10 cellular contexts compared by ENCODE assay signal in genomic region chr6:164085552-164086325, GRCh38.
DNase-seq lines count a peak whose midpoint lies in the region; ATAC-seq and TF ChIP-seq lines count a peak whose summit lies in the region.
"Had no signal": no experiment of that assay in that cellular context is flagged by ENCODE, and none has a peak within 500 bp of the region (broad histone marks: within the 10 kb centered on the region; RNA-seq: fewer than 3 reads in every experiment).

No MANE protein-coding gene starts in this region.

- no peak overlapping the region for H4K5ac ChIP-seq in mesendoderm (ENCODE audit: low read length)

- TF ChIP-seq CTCF in smooth muscle cell (IDR thresholded peaks at IDR 0.05; ENCODE audit: borderline replicate concordance, insufficient read depth, poor library complexity, severe bottlenecking) = no peak
- TF ChIP-seq CTCF in BE2C (IDR thresholded peaks at IDR 0.05; ENCODE audit: low read depth, low read length) = no peak
- TF ChIP-seq CTCF in MM.1S (IDR thresholded peaks at IDR 0.05; ENCODE audit: low read length) = no peak

- H3K9ac ChIP-seq in mesendoderm (ENCODE audit: low read length) = no peak overlapping the region
- H3K9ac ChIP-seq in smooth muscle cell (ENCODE audit: low read depth) = peak overlapping the region; percentile 72
- no peak overlapping the region for H3K9ac ChIP-seq in MM.1S (ENCODE audit: low read length)

- H3K4ac ChIP-seq in mesendoderm (ENCODE audit: low read depth, low read length) = no peak overlapping the region

- H2AFZ ChIP-seq in smooth muscle cell (ENCODE audit: low read depth) = peak overlapping the region; percentile 86
- H2AFZ ChIP-seq in MM.1S (ENCODE audit: low read length) = no peak overlapping the region
- H2AFZ ChIP-seq: hepatocyte had no signal

- H3K4me3 ChIP-seq in esophagus (ENCODE audit: low read depth in 1 of 2, low read length in 2 of 2) (no peak overlapping the region), mesendoderm (ENCODE audit: low read length) (no peak overlapping the region), smooth muscle cell (no peak overlapping the region), BE2C (ENCODE audit: low read depth, low read length) (no peak overlapping the region), MM.1S (ENCODE audit: low read length) (no peak overlapping the region)
- H3K4me3 ChIP-seq: hepatocyte had no signal

- H2BK15ac ChIP-seq in mesendoderm (replicated peaks; ENCODE audit: low read depth) = no peak overlapping the region

- H3K9me3 ChIP-seq in esophagus (ENCODE audit: control insufficient read depth in 2 of 2, insufficient read depth in 1 of 2, low read depth in 1 of 2, low read length in 1 of 2) = no peaks in the 10 kb centered on the region
- H3K9me3 ChIP-seq in smooth muscle cell (replicated peaks; ENCODE audit: low read depth) = no peaks in the 10 kb centered on the region
- no peaks in the 10 kb centered on the region for H3K9me3 ChIP-seq in BE2C
- no peaks in the 10 kb centered on the region for H3K9me3 ChIP-seq in MM.1S (replicated peaks; ENCODE audit: insufficient read depth, low read length)

- H3K18ac ChIP-seq in mesendoderm (ENCODE audit: low read length) = peak overlapping the region; percentile 56

- peak; percentile 64 for DNase-seq in HT1080 (ENCODE audit: low read depth)
- DNase-seq in mesendoderm = peak; percentile 79
- peak; percentile 31 for DNase-seq in smooth muscle cell (lab: John Stamatoyannopoulos, UW; ENCODE audit: unreplicated experiment)
- no peak for DNase-seq in effector CD8-positive, alpha-beta T cell (lab: John Stamatoyannopoulos, UW)
- DNase-seq in BE2C = no peak
- DNase-seq in MM.1S = no peak
- DNase-seq: GOT3 had no signal

- no peaks in the 10 kb centered on the region for H3K9me2 ChIP-seq in MM.1S (replicated peaks; ENCODE audit: insufficient read depth, low read length)

- H3K79me1 ChIP-seq in mesendoderm (ENCODE audit: low read length) = no peaks in the 10 kb centered on the region

- H3K36me3 ChIP-seq in esophagus (ENCODE audit: control insufficient read depth in 2 of 2, insufficient read depth in 2 of 2, low read length in 1 of 2) (no peaks in the 10 kb centered on the region), mesendoderm (ENCODE audit: control insufficient read depth, insufficient read depth, low read length) (no peaks in the 10 kb centered on the region), smooth muscle cell (ENCODE audit: low read depth) (no peaks in the 10 kb centered on the region), BE2C (no peaks in the 10 kb centered on the region), MM.1S (replicated peaks; ENCODE audit: insufficient read depth, low read length) (no peaks in the 10 kb centered on the region)

- H2AK5ac ChIP-seq in mesendoderm (ENCODE audit: low read length) = no peak overlapping the region

- peak overlapping the region; percentile 40 for H3K56ac ChIP-seq in mesendoderm (ENCODE audit: low read length)

- H2BK120ac ChIP-seq in mesendoderm (ENCODE audit: low read depth, low read length) = no peak overlapping the region

- H3K27me3 ChIP-seq in esophagus (ENCODE audit: control insufficient read depth in 1 of 2, insufficient read depth in 2 of 2, low read length in 2 of 2) = no peaks in the 10 kb centered on the region
- H3K27me3 ChIP-seq in mesendoderm (ENCODE audit: insufficient read depth, low read length, poor library complexity) = no peaks in the 10 kb centered on the region
- no peaks in the 10 kb centered on the region for H3K27me3 ChIP-seq in smooth muscle cell (ENCODE audit: low read depth)
- H3K27me3 ChIP-seq in BE2C = no peaks in the 10 kb centered on the region
- H3K27me3 ChIP-seq in MM.1S (replicated peaks; ENCODE audit: insufficient read depth, low read length) = no peaks in the 10 kb centered on the region
- H3K27me3 ChIP-seq: hepatocyte had no signal

- H2BK5ac ChIP-seq in mesendoderm (ENCODE audit: low read length) = no peak overlapping the region

- ATAC-seq in HG03280 (IDR thresholded peaks at IDR 0.05; ENCODE audit: unreplicated experiment) = no peak

- H3K4me1 ChIP-seq in esophagus (ENCODE audit: control insufficient read depth in 2 of 2, insufficient read depth in 2 of 2, low read length in 1 of 2) (no peaks in the 10 kb centered on the region), mesendoderm (ENCODE audit: control insufficient read depth, low read depth, low read length) (no peaks in the 10 kb centered on the region), smooth muscle cell (ENCODE audit: low read depth) (peaks cover 10% of the 10 kb centered on the region), BE2C (no peaks in the 10 kb centered on the region), MM.1S (ENCODE audit: low read length) (no peaks in the 10 kb centered on the region)

- H3K79me2 ChIP-seq in mesendoderm (ENCODE audit: control insufficient read depth, insufficient read depth, low read length) (no peaks in the 10 kb centered on the region), smooth muscle cell (ENCODE audit: low read depth) (no peaks in the 10 kb centered on the region), MM.1S (ENCODE audit: low read length) (no peaks in the 10 kb centered on the region)
- H3K79me2 ChIP-seq: hepatocyte had no signal

- H4K8ac ChIP-seq in mesendoderm (ENCODE audit: low read depth, low read length) = no peak overlapping the region

- H3K4me2 ChIP-seq in mesendoderm (ENCODE audit: low read length) = no peak overlapping the region
- peak overlapping the region; percentile 46 for H3K4me2 ChIP-seq in smooth muscle cell
- H3K4me2 ChIP-seq in MM.1S (ENCODE audit: low read depth, low read length) = no peak overlapping the region
- H3K4me2 ChIP-seq: hepatocyte had no signal

- peak overlapping the region; percentile 33 to 40 for H3K27ac ChIP-seq in esophagus (ENCODE audit: low read depth in 2 of 2, low read length in 1 of 2)
- H3K27ac ChIP-seq in mesendoderm (ENCODE audit: low read depth, low read length) = peak overlapping the region; percentile 52
- H3K27ac ChIP-seq in smooth muscle cell (ENCODE audit: low read depth) = peak overlapping the region; percentile 92
- H3K27ac ChIP-seq in MM.1S (ENCODE audit: low read length) = no peak overlapping the region
- H3K27ac ChIP-seq: hepatocyte had no signal

- H3F3A ChIP-seq in smooth muscle cell (ENCODE audit: low read depth) (no peaks in the 10 kb centered on the region), MM.1S (ENCODE audit: insufficient read depth, low read length) (no peaks in the 10 kb centered on the region)

- no peak overlapping the region for H3K23ac ChIP-seq in mesendoderm (ENCODE audit: low read length)

- H4K20me1 ChIP-seq in smooth muscle cell (ENCODE audit: low read depth) (no peaks in the 10 kb centered on the region), MM.1S (ENCODE audit: insufficient read depth, low read length) (no peaks in the 10 kb centered on the region)

- WGBS in esophagus, 2 donors = 67 to 70% methylated on average over 26 to 27 of the region's 27 CpGs
- no CpG with 5 or more reads among the region's 27 CpGs for WGBS in mesendoderm (ENCODE audit: extremely low coverage, insufficient coverage, low lambda C conversion rate)
- 57% methylated on average over 27 of the region's 27 CpGs for WGBS in smooth muscle cell (ENCODE audit: low lambda C conversion rate)

Comparison
In these comparisons a context has a peak if more than half of its experiments do, and no peak if none do; other contexts are left out.
1. DNase-seq: peak in HT1080 (single experiment), mesendoderm (single experiment) and smooth muscle cell (single experiment); none in effector CD8-positive, alpha-beta T cell (single experiment), BE2C (single experiment) and MM.1S (single experiment).